Comparison of ENCODE assay signal across 17 cellular contexts in genomic region chr4:88009871-88010270, GRCh38. TPM values are rescaled to one million over a fixed set of nuclear protein-coding genes. Genes with fewer than 3 reads are reported as not detected.
DNase-seq lines count a peak whose midpoint lies in the region; ATAC-seq and TF ChIP-seq lines count a peak whose summit lies in the region.
"Had no signal": no experiment of that assay in that cellular context is flagged by ENCODE, and none has a peak within 500 bp of the region (broad histone marks: within the 10 kb centered on the region; RNA-seq: fewer than 3 reads in every experiment).

No MANE protein-coding gene starts in this region.

- TF ChIP-seq POLR2A in esophagus muscularis mucosa (IDR thresholded peaks at IDR 0.05; ENCODE audit: low read depth) (no peak), ovary (IDR thresholded peaks at IDR 0.05) (no peak)

- intact Hi-C loops in OCI-LY7 (cut with micrococcal nuclease; ENCODE audit: unreplicated experiment) (loop anchor here (1.0 kb wide), 1 partner anchor 507 kb away; no protein-coding TSS in a partner anchor), esophagus muscularis mucosa (cut with DNase I) (loop anchor here (10.0 kb wide), 2 partner anchors 475 to 515 kb away; partner anchors contain the start of gene PYURF), ovary (cut with DNase I) (no loop called here)

- POLR2A ChIA-PET in OCI-LY7 (lab: Charles Lee) = interaction anchor here (0.8 to 1.0 kb wide), 2 partner anchors 11 to 30 kb away, joined by 3 read pairs; no protein-coding TSS in a partner anchor

- TF ChIP-seq CTCF in DOHH2 (IDR thresholded peaks at IDR 0.05; ENCODE audit: low read depth, low read length, poor library complexity, severe bottlenecking) (no peak), OCI-LY7 (conservative IDR thresholded peaks at IDR 0.05; ENCODE audit: low read length) (no peak), esophagus muscularis mucosa (IDR thresholded peaks at IDR 0.05) (no peak), ovary (IDR thresholded peaks at IDR 0.05) (no peak)

- no peak for ATAC-seq in HG02970 (IDR thresholded peaks at IDR 0.05; ENCODE audit: low FRiP score, unreplicated experiment)
- ATAC-seq: activated T-helper 17 cell treated with anti-CD3 and anti-CD28 coated beads, Interleukin-2, amount 50 U/mL, for 72 hours had no signal

- H3K4me1 ChIP-seq in DOHH2 (ENCODE audit: control insufficient read depth, low read length) (peaks cover 60% of the 10 kb centered on the region), OCI-LY7 (ENCODE audit: insufficient read depth, low read length, poor library complexity, severe bottlenecking) (peaks cover 14% of the 10 kb centered on the region), esophagus muscularis mucosa (peaks cover 32 to 81% (median 76%) of the 10 kb centered on the region in 4 donors), ovary (ENCODE audit: insufficient read depth) (peaks cover 1% of the 10 kb centered on the region)

- H3K36me3 ChIP-seq in DOHH2 (ENCODE audit: control insufficient read depth, low read length) (peaks cover 12% of the 10 kb centered on the region), OCI-LY7 (ENCODE audit: insufficient read depth, low read length) (no peaks in the 10 kb centered on the region), esophagus muscularis mucosa (no peaks in the 10 kb centered on the region), ovary (no peaks in the 10 kb centered on the region)

- WGBS in esophagus muscularis mucosa = 67% methylated on average over 5 of the region's 5 CpGs
- 60 to 80% (median 79%) methylated on average over 5 of the region's 5 CpGs for WGBS in ovary, 3 donors

- H3K4me2 ChIP-seq in DOHH2 (ENCODE audit: low read length) = peak overlapping the region; percentile 93
- 0 out of 2 replicates have a peak overlapping the region, but pooled peaks have one; percentile 57 for H3K4me2 ChIP-seq in OCI-LY7 (ENCODE audit: low read length)

- H4K20me1 ChIP-seq in DOHH2 (ENCODE audit: control insufficient read depth, insufficient read depth, low read depth, low read length) (peaks cover 9% of the 10 kb centered on the region), OCI-LY7 (ENCODE audit: insufficient read depth, low read length) (no peaks in the 10 kb centered on the region)

- H2AFZ ChIP-seq in OCI-LY7 (ENCODE audit: low read length) = no peak overlapping the region

- peaks cover 72% of the 10 kb centered on the region for H3K79me2 ChIP-seq in DOHH2 (ENCODE audit: control insufficient read depth, low read length)
- peaks cover 10% of the 10 kb centered on the region; the same call in 1 of the 2 replicates for H3K79me2 ChIP-seq in OCI-LY7 (ENCODE audit: insufficient read depth, low read depth, low read length)

- H3K9me2 ChIP-seq in DOHH2 (replicated peaks; ENCODE audit: control insufficient read depth, low read length) (no peaks in the 10 kb centered on the region), OCI-LY7 (ENCODE audit: insufficient read depth, low read length) (no peaks in the 10 kb centered on the region)

- H3K9me3 ChIP-seq in DOHH2 (ENCODE audit: control insufficient read depth, insufficient read depth, low read length) = no peaks in the 10 kb centered on the region
- no peaks in the 10 kb centered on the region for H3K9me3 ChIP-seq in OCI-LY7 (ENCODE audit: low read length)
- no peaks in the 10 kb centered on the region for H3K9me3 ChIP-seq in esophagus muscularis mucosa
- H3K9me3 ChIP-seq in ovary = no peaks in the 10 kb centered on the region

- H3F3A ChIP-seq in DOHH2 (ENCODE audit: control insufficient read depth, insufficient read depth) = peaks cover 7% of the 10 kb centered on the region; the same call in 1 of the 2 replicates

- CTCF ChIA-PET in OCI-LY7 (lab: Charles Lee; ENCODE audit: unreplicated experiment) = no interaction called here

- no peak for DNase-seq in OCI-LY7 (ENCODE audit: low spot score)
- DNase-seq in esophagus muscularis mucosa (ENCODE audit: extremely low spot score) = no peak
- DNase-seq in ovary = no peak
- DNase-seq in NK-92 treated with Interleukin-12 subunit alpha and Interleukin-12 subunit beta, amount 100 ng/mL, for 24 hours (lab: John Stamatoyannopoulos, UW) = no peak
- DNase-seq in NCI-H128 (lab: John Stamatoyannopoulos, UW; ENCODE audit: unreplicated experiment) = no peak
- DNase-seq in NCI-H345 (lab: John Stamatoyannopoulos, UW) = no peak
- DNase-seq: activated CD4-positive, alpha-beta T cell treated with anti-CD3 and anti-CD28 coated beads, Interleukin-2, amount 50 U/mL, for 4 hours; GDM1; NCI-H1092 treated with DMSO at 0.1 percent for 48 hours; NCI-H510A; occipital lobe; T-helper 9 cell had no signal

- no peak for TF ChIP-seq EP300 in esophagus muscularis mucosa (IDR thresholded peaks at IDR 0.05)
- TF ChIP-seq EP300 in ovary (IDR thresholded peaks at IDR 0.05) = no peak

- H3K4me3 ChIP-seq in DOHH2 (ENCODE audit: low read length) = peak overlapping the region; percentile 82; the same call in 1 of the 2 replicates
- no peak overlapping the region for H3K4me3 ChIP-seq in OCI-LY7 (ENCODE audit: low read depth, low read length, poor library complexity, severe bottlenecking)
- H3K4me3 ChIP-seq in esophagus muscularis mucosa = peak overlapping the region; percentile 95 to 97 (median 96)
- H3K4me3 ChIP-seq in ovary = peak overlapping the region; percentile 94
- H3K4me3 ChIP-seq: lung had no signal

- H3K27ac ChIP-seq in DOHH2 (ENCODE audit: low read depth, low read length) = no peak overlapping the region
- no peak overlapping the region for H3K27ac ChIP-seq in OCI-LY7 (ENCODE audit: low read depth, low read length, poor library complexity, severe bottlenecking)
- peak overlapping the region in 3 of 4 donors; percentile 39 to 96 (median 43) for H3K27ac ChIP-seq in esophagus muscularis mucosa (replicated peaks in 1 of 4)
- H3K27ac ChIP-seq in ovary = no peak overlapping the region

- H3K27me3 ChIP-seq in DOHH2 (ENCODE audit: control insufficient read depth, low read length) (peaks cover 4% of the 10 kb centered on the region; the same call in 1 of the 2 replicates), esophagus muscularis mucosa (no peaks in the 10 kb centered on the region), ovary (no peaks in the 10 kb centered on the region)

- BruUV-seq in OCI-LY7 (replicated peaks; lab: Mats Ljungman, UMichigan) = no TSS peak

RNA-seq across cellular contexts. Expression of gene PKD2, which starts 2.4 kb away (rescaled TPM):
- total RNA-seq in OCI-LY7 (2014; rRNA removed; shearing (Covaris generic)) = 4.5 and 8.5 TPM in 2 replicates
- 3.1 and 3.8 TPM in 2 replicates for total RNA-seq in OCI-LY7 (2022)
- total RNA-seq in esophagus muscularis mucosa = 100 to 1,000 TPM in 2 of 4 donors, 10 to 100 TPM in 2; 79.1 to 128 (median 92.5) TPM
- 10 to 100 TPM; 43.4 to 66.9 (median 52.5) TPM for total RNA-seq in ovary
- polyA plus RNA-seq in ovary = 10 to 100 TPM; 35.7 to 63.5 TPM

RNA-seq across cellular contexts. Expression of gene SPP1, which starts 34.4 kb away (rescaled TPM):
- total RNA-seq in OCI-LY7 (2014; rRNA removed; shearing (Covaris generic)) = 1.4 TPM in 1 of 2 replicates, not detected in the other
- total RNA-seq in OCI-LY7 (2022) (not detected in 2 replicates), esophagus muscularis mucosa (10 to 100 TPM in 3 of 4 donors, 1 to 10 TPM in 1; 2.5 to 45.4 (median 15.0) TPM), ovary (10 to 100 TPM in 6 of 7 donors, 1 to 10 TPM in 1; 5.6 to 88.7 (median 25.6) TPM)
- 10 to 100 TPM; 20.8 to 23.7 TPM for polyA plus RNA-seq in ovary
- polyA plus RNA-seq: CD14-positive monocyte had no signal

Comparison
In these comparisons a context has a peak if more than half of its experiments do, and no peak if none do; other contexts are left out.
1. H3K27ac ChIP-seq: peak in esophagus muscularis mucosa (3 of 4); none in DOHH2 (single experiment), OCI-LY7 (single experiment) and ovary (0 of 2).
2. RNA of gene PKD2, which starts 2.4 kb away (total RNA-seq): 79.1 to 128 TPM in esophagus muscularis mucosa and 43.4 to 66.9 TPM in ovary; 3.1 to 8.5 TPM in OCI-LY7; every median in the first group is over 4 times any median in the second.
3. intact Hi-C loops: an anchor here in OCI-LY7 (1.0 kb wide) and esophagus muscularis mucosa (10.0 kb wide); none called in ovary.